In genomic region chr2:238278626-238279323, GRCh38 we compare ENCODE assay signal across 19 cellular contexts. TPM values are rescaled to one million over a fixed set of nuclear protein-coding genes. Genes with fewer than 3 reads are reported as not detected.
DNase-seq lines count a peak whose midpoint lies in the region; ATAC-seq and TF ChIP-seq lines count a peak whose summit lies in the region.
"Had no signal": no experiment of that assay in that cellular context is flagged by ENCODE, and none has a peak within 500 bp of the region (broad histone marks: within the 10 kb centered on the region; RNA-seq: fewer than 3 reads in every experiment).

No MANE protein-coding gene starts in this region.

- H2AK5ac ChIP-seq in neuronal stem cell (ENCODE audit: low read depth, low read length): peak overlapping the region; percentile 6

- TF ChIP-seq CTCF in endodermal cell (conservative IDR thresholded peaks at IDR 0.05) (no peak), mammary epithelial cell (conservative IDR thresholded peaks at IDR 0.05 in 1 of 2, IDR thresholded peaks at IDR 0.05 in 1 of 2; ENCODE audit: extremely low read depth in 1 of 2, insufficient read depth in 1 of 2, low read depth in 1 of 2, low read length in 2 of 2) (no peak)

- H3K9me3 ChIP-seq in right cardiac atrium (ENCODE audit: control insufficient read depth, low read length): no peaks in the 10 kb centered on the region
- no peaks in the 10 kb centered on the region for H3K9me3 ChIP-seq in endodermal cell (ENCODE audit: control insufficient read depth, low read length)
- no peaks in the 10 kb centered on the region for H3K9me3 ChIP-seq in neuronal stem cell (replicated peaks in 1 of 2; ENCODE audit: control insufficient read depth in 2 of 2, insufficient read depth in 1 of 2, low read depth in 1 of 2, low read length in 2 of 2)
- H3K9me3 ChIP-seq in mammary epithelial cell (replicated peaks; ENCODE audit: insufficient read depth, low read length): no peaks in the 10 kb centered on the region

- 60% methylated on average over 9 of the region's 9 CpGs for WGBS in right cardiac atrium
- 87 to 88% methylated on average over 5 to 9 of the region's 9 CpGs for WGBS in endodermal cell (ENCODE audit: insufficient coverage in 1 of 2, insufficient read length in 1 of 2), 2 experiments
- no CpG with 5 or more reads among the region's 9 CpGs for WGBS in neuronal stem cell (ENCODE audit: extremely low coverage in 2 of 2, insufficient read length in 2 of 2, insufficient replicate concordance in 1 of 2), 2 donors
- 40% methylated on average over 7 of the region's 9 CpGs for WGBS in mammary epithelial cell (ENCODE audit: low coverage, missing lambda C conversion rate)

- DNase-seq in right cardiac atrium (peak in 2 of 3 donors; percentile 22 to 54), Right ventricle myocardium superior (no peak), endodermal cell (no peak), neuronal stem cell (ENCODE audit: low spot score) (no peak), mammary epithelial cell (no peak)
- no peak for DNase-seq in NK-92 treated with Interleukin-12 subunit alpha and Interleukin-12 subunit beta, amount 100 ng/mL, for 24 hours (lab: John Stamatoyannopoulos, UW)
- DNase-seq: activated CD4-positive, alpha-beta T cell treated with anti-CD3 and anti-CD28 coated beads for 1 hour; activated CD8-positive, alpha-beta T cell treated with anti-CD3 and anti-CD28 coated beads, Interleukin-2, amount 10 ng/mL, durations not matched to agents 7 days and 5 days; CD4-positive, CD25-positive, alpha-beta regulatory T cell; cerebellar nuclear complex; DMS 273 treated with DMSO at 0.1 percent for 48 hours; immature natural killer cell; KG1; NCI-H1436; NCI-H2171 treated with DMSO at 0.1 percent for 48 hours; NCI-H774 had no signal

- H3K4me1 Mint-ChIP-seq in endodermal cell: peaks cover 9% of the 10 kb centered on the region

- H3K4me2 ChIP-seq in neuronal stem cell (ENCODE audit: insufficient read depth, low read length, poor library complexity, severe bottlenecking) (no peak overlapping the region), mammary epithelial cell (ENCODE audit: insufficient read depth, low read depth, low read length) (no peak overlapping the region)

- H3K9ac ChIP-seq in endodermal cell (ENCODE audit: extremely low read depth, low read length, poor library complexity, severe bottlenecking): no peak overlapping the region
- H3K9ac ChIP-seq in neuronal stem cell (ENCODE audit: low read depth, low read length, poor library complexity): no peak overlapping the region
- H3K9ac ChIP-seq in mammary epithelial cell (ENCODE audit: insufficient read depth, low read length): no peak overlapping the region

- no peak overlapping the region for H4K91ac ChIP-seq in neuronal stem cell (ENCODE audit: low read depth, low read length, poor library complexity)

- no peak overlapping the region for H3K14ac ChIP-seq in neuronal stem cell (ENCODE audit: low read length)

- H3K36me3 ChIP-seq in endodermal cell (ENCODE audit: control insufficient read depth, insufficient read depth, low read length) (peaks cover 44% of the 10 kb centered on the region), neuronal stem cell (replicated peaks in 1 of 2; ENCODE audit: control insufficient read depth in 2 of 2, insufficient read depth in 2 of 2, low read length in 2 of 2) (peaks cover 7 to 32% of the 10 kb centered on the region in 2 donors), mammary epithelial cell (ENCODE audit: insufficient read depth, low read length) (peaks cover 4% of the 10 kb centered on the region)

- no TSS peak for BruUV-seq in mammary epithelial cell (replicated peaks; lab: Mats Ljungman, UMichigan)

- no peak overlapping the region for H2BK5ac ChIP-seq in neuronal stem cell (ENCODE audit: low read length)

- H3K27me3 Mint-ChIP-seq in endodermal cell (ENCODE audit: insufficient read depth): no peaks in the 10 kb centered on the region
- H3K27me3 Mint-ChIP-seq: CD4-positive, CD25-positive, alpha-beta regulatory T cell had no signal

- no peaks in the 10 kb centered on the region for H3K9me3 Mint-ChIP-seq in endodermal cell
- H3K9me3 Mint-ChIP-seq: CD4-positive, CD25-positive, alpha-beta regulatory T cell; immature natural killer cell had no signal

- no peak overlapping the region for H3K4me3 Mint-ChIP-seq in endodermal cell
- H3K4me3 Mint-ChIP-seq: activated CD8-positive, alpha-beta T cell treated with anti-CD3 and anti-CD28 coated beads, Interleukin-2, amount 10 ng/mL, durations not matched to agents 7 days and 5 days; CD4-positive, CD25-positive, alpha-beta regulatory T cell; immature natural killer cell had no signal

- in situ Hi-C loops in mammary epithelial cell (cut with MboI; ENCODE audit: low sequenced_read_pairs in 2 of 2): no loop called here

- H3K36me3 Mint-ChIP-seq in endodermal cell (ENCODE audit: low read depth): peaks cover 37% of the 10 kb centered on the region

- no peak overlapping the region for H2BK120ac ChIP-seq in neuronal stem cell (ENCODE audit: low read depth, low read length)

- H3K27ac Mint-ChIP-seq in endodermal cell: peak overlapping the region; percentile 24
- H3K27ac Mint-ChIP-seq: activated CD8-positive, alpha-beta T cell treated with anti-CD3 and anti-CD28 coated beads, Interleukin-2, amount 10 ng/mL, durations not matched to agents 7 days and 5 days; CD4-positive, CD25-positive, alpha-beta regulatory T cell had no signal

- no peak for ATAC-seq in right cardiac atrium
- ATAC-seq in Right ventricle myocardium superior (ENCODE audit: poor library complexity): no peak
- ATAC-seq in GM21737 (IDR thresholded peaks at IDR 0.05; ENCODE audit: unreplicated experiment): no peak
- no peak for ATAC-seq in HG02884 (IDR thresholded peaks at IDR 0.05; ENCODE audit: unreplicated experiment)
- ATAC-seq: activated CD8-positive, alpha-beta T cell treated with anti-CD3 and anti-CD28 coated beads, Interleukin-2, amount 10 ng/mL, durations not matched to agents 7 days and 5 days had no signal

- H2BK12ac ChIP-seq in neuronal stem cell (ENCODE audit: low read length): no peak overlapping the region

- H3K79me2 ChIP-seq in mammary epithelial cell (ENCODE audit: insufficient read depth, low read length): peaks cover 41% of the 10 kb centered on the region

- H3K79me1 ChIP-seq in neuronal stem cell (ENCODE audit: low read depth, low read length): peaks cover 1% of the 10 kb centered on the region

- intact Hi-C loops in right cardiac atrium (cut with DNase I) (no loop called here), Right ventricle myocardium superior (cut with DNase I) (no loop called here), mammary epithelial cell (cut with micrococcal nuclease) (no loop called here)

- no peak overlapping the region for H4K8ac ChIP-seq in neuronal stem cell (ENCODE audit: low read depth, low read length)

- H3K27ac ChIP-seq in right cardiac atrium (ENCODE audit: low read length) (no peak overlapping the region), endodermal cell (ENCODE audit: low read depth, low read length) (no peak overlapping the region), neuronal stem cell (replicated peaks; ENCODE audit: low read length) (no peak overlapping the region), mammary epithelial cell (ENCODE audit: insufficient read depth, low read depth, low read length) (no peak overlapping the region)
- H3K27ac ChIP-seq: epithelial cell of prostate had no signal

- peak overlapping the region; percentile 49 for H3K23ac ChIP-seq in neuronal stem cell (ENCODE audit: low read depth, low read length, poor library complexity)

- H3K27me3 ChIP-seq in right cardiac atrium (ENCODE audit: control insufficient read depth, insufficient read depth) (no peaks in the 10 kb centered on the region), endodermal cell (ENCODE audit: control insufficient read depth, insufficient read depth, low read length, poor library complexity, severe bottlenecking) (no peaks in the 10 kb centered on the region), neuronal stem cell (ENCODE audit: control insufficient read depth in 3 of 3, insufficient read depth in 3 of 3, low read depth in 1 of 3, low read length in 3 of 3) (no peaks in the 10 kb centered on the region), mammary epithelial cell (ENCODE audit: insufficient read depth, low read length) (no peaks in the 10 kb centered on the region)

- H4K20me1 ChIP-seq in mammary epithelial cell (ENCODE audit: insufficient read depth, low read length): no peaks in the 10 kb centered on the region

- H3K4me1 ChIP-seq in right cardiac atrium (ENCODE audit: control insufficient read depth, insufficient read depth, low read length) (peaks cover 2% of the 10 kb centered on the region), endodermal cell (ENCODE audit: control insufficient read depth, insufficient read depth, low read length) (no peaks in the 10 kb centered on the region), neuronal stem cell (ENCODE audit: control insufficient read depth in 2 of 2, insufficient read depth in 1 of 2, low read depth in 1 of 2, low read length in 2 of 2) (peaks cover 0 to 2% of the 10 kb centered on the region in 2 donors), mammary epithelial cell (ENCODE audit: insufficient read depth, low read length) (no peaks in the 10 kb centered on the region)

- H3K18ac ChIP-seq in neuronal stem cell (ENCODE audit: low read length): no peak overlapping the region

- CTCF ChIA-PET in mammary epithelial cell (lab: Charles Lee; ENCODE audit: low non-redundant PET): no interaction called here

- H3K4ac ChIP-seq in neuronal stem cell (ENCODE audit: low read length): peak overlapping the region; percentile 55

- dilution Hi-C loops in mammary epithelial cell (cut with HindIII; ENCODE audit: low sequenced_read_pairs): no loop called here

- H3K4me3 ChIP-seq in right cardiac atrium (ENCODE audit: low read length) (no peak overlapping the region), endodermal cell (ENCODE audit: low read length) (no peak overlapping the region), neuronal stem cell (ENCODE audit: low read length in 2 of 2) (no peak overlapping the region), mammary epithelial cell (replicated peaks in 1 of 3; ENCODE audit: insufficient read depth in 1 of 3, low read depth in 2 of 3, low read length in 3 of 3) (no peak overlapping the region)

- no peak overlapping the region for H2AFZ ChIP-seq in neuronal stem cell (ENCODE audit: low read length)
- no peak overlapping the region for H2AFZ ChIP-seq in mammary epithelial cell (ENCODE audit: low read depth, low read length)

- no peak overlapping the region for H2BK15ac ChIP-seq in neuronal stem cell (ENCODE audit: low read length)

RNA-seq across cellular contexts. Expression of gene PER2, which starts 9.6 kb away (rescaled TPM):
- total RNA-seq in right cardiac atrium (1 to 10 TPM; 5.0 to 7.2 (median 6.4) TPM), Right ventricle myocardium superior (3.6 TPM), endodermal cell (10 to 100 TPM in 1 of 2 donors, 1 to 10 TPM in 1; 9.7 to 13.5 TPM), mammary epithelial cell (1 to 10 TPM; 6.3 to 7.8 TPM)
- polyA plus RNA-seq in right cardiac atrium (3.8 TPM), mammary epithelial cell (2.1 TPM)
- 5.6 TPM for polyA plus RNA-seq in endodermal cell (2013, experiment 1 of 2)
- 4.9 TPM for polyA plus RNA-seq in endodermal cell (2013, experiment 2 of 2)
- 2.4 TPM for polyA plus RNA-seq in neuronal stem cell (2013, experiment 1 of 2)
- 2.6 TPM for polyA plus RNA-seq in neuronal stem cell (2013, experiment 2 of 2)
- 11.2 TPM for polyA minus RNA-seq in mammary epithelial cell

RNA-seq across cellular contexts. Expression of gene HES6, which starts 38.9 kb away (rescaled TPM):
- total RNA-seq in right cardiac atrium: 1 to 10 TPM; 3.4 to 6.1 (median 4.6) TPM
- 6.0 TPM for polyA plus RNA-seq in right cardiac atrium
- total RNA-seq in Right ventricle myocardium superior: 2.5 TPM
- total RNA-seq in endodermal cell: 10 to 100 TPM; 17.8 to 26.3 TPM
- 302 TPM for polyA plus RNA-seq in endodermal cell (2013, experiment 1 of 2)
- polyA plus RNA-seq in endodermal cell (2013, experiment 2 of 2): 279 TPM
- 19.8 TPM for polyA plus RNA-seq in neuronal stem cell (2013, experiment 1 of 2)
- 18.8 TPM for polyA plus RNA-seq in neuronal stem cell (2013, experiment 2 of 2)
- total RNA-seq in mammary epithelial cell: 1 to 10 TPM; 1.2 to 5.0 TPM
- polyA plus RNA-seq in mammary epithelial cell: 2.1 TPM
- polyA minus RNA-seq in mammary epithelial cell: not detected

RNA-seq across cellular contexts. Expression of gene TRAF3IP1, which starts 41.5 kb away (rescaled TPM):
- 10 to 100 TPM; 13.1 to 19.9 (median 17.2) TPM for total RNA-seq in right cardiac atrium
- 6.3 TPM for polyA plus RNA-seq in right cardiac atrium
- 13.6 TPM for total RNA-seq in Right ventricle myocardium superior
- 10 to 100 TPM; 21.9 to 28.3 TPM for total RNA-seq in endodermal cell
- polyA plus RNA-seq in endodermal cell (2013, experiment 1 of 2): 14.1 TPM
- 10.9 TPM for polyA plus RNA-seq in endodermal cell (2013, experiment 2 of 2)
- polyA plus RNA-seq in neuronal stem cell (2013, experiment 1 of 2): 13.8 TPM
- 14.5 TPM for polyA plus RNA-seq in neuronal stem cell (2013, experiment 2 of 2)
- 10 to 100 TPM in 1 of 2 donors, 1 to 10 TPM in 1; 7.0 to 18.1 TPM for total RNA-seq in mammary epithelial cell
- 4.9 TPM for polyA plus RNA-seq in mammary epithelial cell
- 8.7 TPM for polyA minus RNA-seq in mammary epithelial cell

Comparison
In these comparisons a context has a peak if more than half of its experiments do, and no peak if none do; other contexts are left out.
1. DNase-seq: peak in right cardiac atrium (2 of 3); none in Right ventricle myocardium superior (single experiment), endodermal cell (single experiment), neuronal stem cell (single experiment), NK-92 treated with Interleukin-12 subunit alpha and Interleukin-12 subunit beta, amount 100 ng/mL, for 24 hours (single experiment) and mammary epithelial cell (single experiment).